9 cellular contexts compared by ENCODE assay signal in genomic region chr5:66958126-66958983, GRCh38.
A peak's percentile ranks its signal among the peaks of the same experiment; 100 is the strongest.
DNase-seq lines count a peak whose midpoint lies in the region; ATAC-seq, FAIRE-seq and TF ChIP-seq lines count a peak whose summit lies in the region.
"Had no signal": no experiment of that assay in that cellular context is flagged by ENCODE, and none has a peak within 500 bp of the region (broad histone marks: within the 10 kb centered on the region; RNA-seq: fewer than 3 reads in every experiment).

No MANE protein-coding gene starts in this region.

- H3K36me3 ChIP-seq in kidney (ENCODE audit: control insufficient read depth in 1 of 2, insufficient read depth in 2 of 2, low read length in 2 of 2) = no peaks in the 10 kb centered on the region
- H3K36me3 ChIP-seq in spleen = no peaks in the 10 kb centered on the region

- no peak for ATAC-seq in HG03354 (IDR thresholded peaks at IDR 0.05; ENCODE audit: poor library complexity, severe bottlenecking, unreplicated experiment)

- H3K27me3 ChIP-seq in spleen (replicated peaks in 1 of 7) = no peaks in the 10 kb centered on the region

- no peak overlapping the region for H3K9ac ChIP-seq in kidney (ENCODE audit: low read length in 2 of 2)

- no peak for TF ChIP-seq POLR2A in spleen (IDR thresholded peaks at IDR 0.05)

- no peak for FAIRE-seq in kidney (lab: Jason Lieb, UNC)
- FAIRE-seq: TTC549 had no signal

- H3K4me3 ChIP-seq in choroid plexus epithelial cell (ENCODE audit: low read depth, low read length) (peak overlapping the region; percentile 62), kidney (ENCODE audit: low read length in 2 of 2) (peak overlapping the region; percentile 50 to 55), spleen (peak overlapping the region in 5 of 8 donors; percentile 3 to 40 (median 19))

- WGBS in spleen, 5 donors = 73 to 87% (median 78%) methylated on average over 10 of the region's 10 CpGs

- intact Hi-C loops in kidney (cut with DNase I) (no loop called here), spleen (cut with DNase I; ENCODE audit: low total_unique reads) (no loop called here)

- H3K9me3 ChIP-seq in kidney (ENCODE audit: control insufficient read depth in 1 of 2, low read length in 2 of 2) (no peaks in the 10 kb centered on the region), spleen (no peaks in the 10 kb centered on the region)

- DNase-seq in HPDE6-E6E7 (ENCODE audit: extremely low spot score) (peak; percentile 12), choroid plexus epithelial cell (ENCODE audit: low read depth) (peak; percentile 85), kidney (no peak), spleen (no peak), NCI-H1105 (lab: John Stamatoyannopoulos, UW) (no peak), GF-D8 (lab: John Stamatoyannopoulos, UW) (no peak)
- no peak for DNase-seq in activated CD8-positive, alpha-beta memory T cell treated with anti-CD3 and anti-CD28 coated beads, Interleukin-2, amount 50 U/mL, for 4 hours

- H3K4me1 ChIP-seq in kidney (ENCODE audit: control insufficient read depth in 1 of 2, insufficient read depth in 1 of 2, low read depth in 1 of 2, low read length in 2 of 2) = no peaks in the 10 kb centered on the region
- H3K4me1 ChIP-seq in spleen = peaks cover 0 to 15% (median 2%) of the 10 kb centered on the region in 6 donors

- H3K27ac ChIP-seq in kidney (ENCODE audit: low read depth in 2 of 2, low read length in 2 of 2) (no peak overlapping the region), spleen (peak overlapping the region in 5 of 8 donors; percentile 3 to 32 (median 17))

- TF ChIP-seq CTCF in choroid plexus epithelial cell (conservative IDR thresholded peaks at IDR 0.05; ENCODE audit: low read depth, low read length) (no peak), kidney (IDR thresholded peaks at IDR 0.05; ENCODE audit: borderline replicate concordance, extremely low read depth, insufficient read depth) (no peak), spleen (IDR thresholded peaks at IDR 0.05 in 8 of 11, conservative IDR thresholded peaks at IDR 0.05 in 3 of 11) (no peak)

Comparison
In these comparisons a context has a peak if more than half of its experiments do, and no peak if none do; other contexts are left out.
1. DNase-seq: peak in HPDE6-E6E7 (single experiment) and choroid plexus epithelial cell (single experiment); none in kidney (single experiment), spleen (single experiment), activated CD8-positive, alpha-beta memory T cell treated with anti-CD3 and anti-CD28 coated beads, Interleukin-2, amount 50 U/mL, for 4 hours (single experiment), NCI-H1105 (single experiment) and GF-D8 (single experiment).
2. H3K27ac ChIP-seq: peak in spleen (5 of 8); none in kidney (0 of 2).
3. Peak in every context shown above with its lines, with median percentiles within 50 percentile points of each other: H3K4me3 ChIP-seq.